Comparison of ENCODE assay signal across 8 cellular contexts in genomic region chr11:20022363-20023081, GRCh38.
DNase-seq lines count a peak whose midpoint lies in the region; ATAC-seq and TF ChIP-seq lines count a peak whose summit lies in the region.
"Had no signal": no experiment of that assay in that cellular context is flagged by ENCODE, and none has a peak within 500 bp of the region (broad histone marks: within the 10 kb centered on the region; RNA-seq: fewer than 3 reads in every experiment).

No MANE protein-coding gene starts in this region.

- H3K36me3 ChIP-seq in iPS DF 6.9 (ENCODE audit: control insufficient read depth, insufficient read depth, low read length) = no peaks in the 10 kb centered on the region

- TF ChIP-seq CTCF in brain (conservative IDR thresholded peaks at IDR 0.05) = no peak
- TF ChIP-seq CTCF in GM10266 (IDR thresholded peaks at IDR 0.05; ENCODE audit: control insufficient read depth, insufficient read depth, low read depth, missing control alignments) = no peak

- no peaks in the 10 kb centered on the region for H3K9me3 ChIP-seq in iPS DF 6.9 (ENCODE audit: control insufficient read depth, insufficient read depth, low read length)

- DNase-seq in NCI-H1105 treated with DMSO at 0.1 percent for 48 hours (lab: John Stamatoyannopoulos, UW) (peak; percentile 74), iPS DF 6.9 (ENCODE audit: low read depth, low spot score) (no peak), GM10266 (ENCODE audit: extremely low spot score) (no peak)
- no peak for DNase-seq in naive thymus-derived CD8-positive, alpha-beta T cell
- no peak for DNase-seq in activated CD8-positive, alpha-beta memory T cell treated with anti-CD3 and anti-CD28 coated beads, Interleukin-2, amount 10 ng/mL, durations not matched to agents 7 days and 5 days
- DNase-seq: T-helper 2 cell had no signal

- peaks cover 60% of the 10 kb centered on the region for H3K4me1 Mint-ChIP-seq in brain
- no peaks in the 10 kb centered on the region for H3K4me1 Mint-ChIP-seq in naive thymus-derived CD8-positive, alpha-beta T cell
- no peaks in the 10 kb centered on the region for H3K4me1 Mint-ChIP-seq in activated CD8-positive, alpha-beta memory T cell treated with anti-CD3 and anti-CD28 coated beads, Interleukin-2, amount 10 ng/mL, durations not matched to agents 7 days and 5 days

- POLR2A ChIA-PET in naive thymus-derived CD8-positive, alpha-beta T cell (lab: Charles Lee) = no interaction called here

- H3K9me3 Mint-ChIP-seq in brain = no peaks in the 10 kb centered on the region
- H3K9me3 Mint-ChIP-seq in naive thymus-derived CD8-positive, alpha-beta T cell = no peaks in the 10 kb centered on the region
- no peaks in the 10 kb centered on the region for H3K9me3 Mint-ChIP-seq in activated CD8-positive, alpha-beta memory T cell treated with anti-CD3 and anti-CD28 coated beads, Interleukin-2, amount 10 ng/mL, durations not matched to agents 7 days and 5 days (ENCODE audit: low read depth)

- peaks cover 19% of the 10 kb centered on the region for H3K27me3 Mint-ChIP-seq in brain
- peaks cover 0 to 5% (median 1%) of the 10 kb centered on the region in 5 donors for H3K27me3 Mint-ChIP-seq in naive thymus-derived CD8-positive, alpha-beta T cell
- H3K27me3 Mint-ChIP-seq in activated CD8-positive, alpha-beta memory T cell treated with anti-CD3 and anti-CD28 coated beads, Interleukin-2, amount 10 ng/mL, durations not matched to agents 7 days and 5 days = peaks cover 3% of the 10 kb centered on the region

- no peaks in the 10 kb centered on the region for H3K27me3 ChIP-seq in iPS DF 6.9 (ENCODE audit: control insufficient read depth, insufficient read depth, low read length)

- CTCF ChIA-PET in activated CD8-positive, alpha-beta memory T cell treated with anti-CD3 and anti-CD28 coated beads, Interleukin-2, amount 10 ng/mL, durations not matched to agents 7 days and 5 days (lab: Charles Lee) = no interaction called here

- peak overlapping the region; percentile 19; the same call in 1 of the 2 replicates for H3K4me3 ChIP-seq in iPS DF 6.9 (ENCODE audit: low read length)
- H3K4me3 ChIP-seq in skin epidermis = peak overlapping the region in 4 of 7 experiments; percentile 1 to 15 (median 6)

- H3K36me3 Mint-ChIP-seq in brain = no peaks in the 10 kb centered on the region
- no peaks in the 10 kb centered on the region for H3K36me3 Mint-ChIP-seq in naive thymus-derived CD8-positive, alpha-beta T cell
- H3K36me3 Mint-ChIP-seq in activated CD8-positive, alpha-beta memory T cell treated with anti-CD3 and anti-CD28 coated beads, Interleukin-2, amount 10 ng/mL, durations not matched to agents 7 days and 5 days = no peaks in the 10 kb centered on the region

- ATAC-seq in naive thymus-derived CD8-positive, alpha-beta T cell = no peak
- ATAC-seq in activated CD8-positive, alpha-beta memory T cell treated with anti-CD3 and anti-CD28 coated beads, Interleukin-2, amount 10 ng/mL, durations not matched to agents 7 days and 5 days = no peak

- H3K4me3 Mint-ChIP-seq in brain = peak overlapping the region; percentile 54 to 82 (median 77)
- no peak overlapping the region for H3K4me3 Mint-ChIP-seq in naive thymus-derived CD8-positive, alpha-beta T cell
- H3K4me3 Mint-ChIP-seq in activated CD8-positive, alpha-beta memory T cell treated with anti-CD3 and anti-CD28 coated beads, Interleukin-2, amount 10 ng/mL, durations not matched to agents 7 days and 5 days = no peak overlapping the region

- WGBS in iPS DF 6.9 (ENCODE audit: insufficient coverage, insufficient read length) = no CpG with 5 or more reads among the region's 10 CpGs

- H3K27ac ChIP-seq in iPS DF 6.9 (ENCODE audit: low read length) = no peak overlapping the region
- peak overlapping the region in 5 of 21 experiments; percentile 4 to 44 (median 31) for H3K27ac ChIP-seq in skin epidermis

- peak overlapping the region in 4 of 5 experiments; percentile 63 to 85 (median 80) for H3K27ac Mint-ChIP-seq in brain
- H3K27ac Mint-ChIP-seq in naive thymus-derived CD8-positive, alpha-beta T cell = no peak overlapping the region
- no peak overlapping the region for H3K27ac Mint-ChIP-seq in activated CD8-positive, alpha-beta memory T cell treated with anti-CD3 and anti-CD28 coated beads, Interleukin-2, amount 10 ng/mL, durations not matched to agents 7 days and 5 days

- peaks cover 16% of the 10 kb centered on the region; the same call in 1 of the 2 replicates for H3K4me1 ChIP-seq in iPS DF 6.9 (ENCODE audit: control insufficient read depth, insufficient read depth, low read length)

Comparison
In these comparisons a context has a peak if more than half of its experiments do, and no peak if none do; other contexts are left out.
1. H3K27ac Mint-ChIP-seq: peak in brain (4 of 5); none in naive thymus-derived CD8-positive, alpha-beta T cell (0 of 10) and activated CD8-positive, alpha-beta memory T cell treated with anti-CD3 and anti-CD28 coated beads, Interleukin-2, amount 10 ng/mL, durations not matched to agents 7 days and 5 days (single experiment).
2. H3K4me3 Mint-ChIP-seq: peak in brain (5 of 5); none in naive thymus-derived CD8-positive, alpha-beta T cell (0 of 10) and activated CD8-positive, alpha-beta memory T cell treated with anti-CD3 and anti-CD28 coated beads, Interleukin-2, amount 10 ng/mL, durations not matched to agents 7 days and 5 days (single experiment).